Comparison of ENCODE assay signal across 1 cellular context in genomic region chr5:134095887-134096589, GRCh38.
TF ChIP-seq lines count a peak whose summit lies in the region.

No MANE protein-coding gene starts in this region.

TF ChIP-seq in GM12878, 131 proteins besides CTCF, POLR2A, EP300 and RAD21:
- TF ChIP-seq SMAD5 (IDR thresholded peaks at IDR 0.05; ENCODE audit: low read depth) (no peak), PML (IDR thresholded peaks at IDR 0.05; ENCODE audit: low read length) (no peak), MLLT1 (IDR thresholded peaks at IDR 0.05) (0 out of 2 replicates have a peak, but pooled peaks have one; percentile 15), CHD2 (IDR thresholded peaks at IDR 0.05; ENCODE audit: borderline replicate concordance, low read depth, low read length) (no peak), NFYA (IDR thresholded peaks at IDR 0.05; ENCODE audit: borderline replicate concordance, low read depth, low read length) (no peak), NBN (IDR thresholded peaks at IDR 0.05) (no peak), SPI1 (IDR thresholded peaks at IDR 0.05; ENCODE audit: borderline replicate concordance, insufficient read depth, low read depth, low read length) (no peak)
